In the genomic region with DNA sequence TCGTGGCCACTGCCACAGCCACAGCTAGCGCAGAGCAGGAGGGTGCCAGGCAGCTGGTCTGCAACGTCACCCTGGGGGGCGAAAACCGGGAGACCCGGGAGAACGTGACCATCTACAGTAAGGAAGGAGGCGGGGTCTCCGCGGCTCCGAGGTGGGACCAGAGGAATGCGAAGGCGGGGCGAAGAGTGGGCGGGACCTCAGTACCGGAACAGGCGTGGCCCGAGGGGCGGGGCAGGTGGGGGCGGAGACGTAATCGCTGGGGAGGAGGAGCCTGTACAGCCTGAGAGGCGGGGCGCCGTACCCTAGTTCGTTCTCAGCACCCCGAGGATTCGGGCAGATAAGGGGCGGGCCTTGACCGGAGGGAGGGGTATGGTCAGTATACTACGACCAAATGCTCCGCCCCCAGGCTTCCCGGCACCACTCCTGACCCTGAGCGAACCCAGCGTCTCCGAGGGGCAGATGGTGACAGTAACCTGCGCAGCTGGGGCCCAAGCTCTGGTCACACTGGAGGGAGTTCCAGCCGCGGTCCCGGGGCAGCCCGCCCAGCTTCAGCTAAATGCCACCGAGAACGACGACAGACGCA, we compare ENCODE assay signal across 8 cellular contexts. TPM values are rescaled to one million over a fixed set of nuclear protein-coding genes. Genes with fewer than 3 reads are reported as not detected.
DNase-seq lines count a peak whose midpoint lies in the region; ATAC-seq lines count a peak whose summit lies in the region.

No MANE protein-coding gene starts in this region.

- ATAC-seq in GM21737 (IDR thresholded peaks at IDR 0.05; ENCODE audit: unreplicated experiment): peak; percentile 56

- peaks cover 72 to 91% (median 80%) of the 10 kb centered on the region in 10 experiments for H3K4me1 ChIP-seq in BLaER1 treated with 17β-estradiol and CSF1 and Interleukin-3, amounts not matched to agents 10 nM and 100 nM

- H3K36me3 ChIP-seq in BLaER1 treated with 17β-estradiol and CSF1 and Interleukin-3, amounts not matched to agents 10 nM and 100 nM: no peaks in the 10 kb centered on the region

- peaks cover 0 to 21% (median 4%) of the 10 kb centered on the region in 11 experiments; a peak in 8 of 22 replicates for H3K9me3 ChIP-seq in BLaER1 treated with 17β-estradiol and CSF1 and Interleukin-3, amounts not matched to agents 10 nM and 100 nM (replicated peaks in 1 of 11)

- H3K27me3 ChIP-seq in BLaER1 treated with 17β-estradiol and CSF1 and Interleukin-3, amounts not matched to agents 10 nM and 100 nM: peaks cover 99 to 100% (median 100%) of the 10 kb centered on the region in 11 experiments

- H3K4me3 ChIP-seq in BLaER1 treated with 17β-estradiol and CSF1 and Interleukin-3, amounts not matched to agents 10 nM and 100 nM: peak overlapping the region; percentile 39 to 67 (median 53)

- peaks cover 0 to 75% (median 36%) of the 10 kb centered on the region in 11 experiments; a peak in 20 of 22 replicates for H4K20me1 ChIP-seq in BLaER1 treated with 17β-estradiol and CSF1 and Interleukin-3, amounts not matched to agents 10 nM and 100 nM

- peak; percentile 65 for DNase-seq in NCI-H1694 (lab: John Stamatoyannopoulos, UW)
- DNase-seq in activated CD4-positive, alpha-beta T cell treated with anti-CD3 and anti-CD28 coated beads, Interleukin-2, amount 50 U/mL, for 48 hours: peak; percentile 83
- DNase-seq in effector CD8-positive, alpha-beta T cell (lab: John Stamatoyannopoulos, UW): peak; percentile 57
- DNase-seq in mesenteric fat pad (ENCODE audit: low spot score): peak; percentile 96
- DNase-seq in stimulated activated CD8-positive, alpha-beta memory T cell treated with anti-CD3 and anti-CD28 coated beads, Interleukin-4, amount 100 ng/mL, for 24 hours (ENCODE audit: low read depth): peak; percentile 57
- no peak for DNase-seq in NCI-H128 (lab: John Stamatoyannopoulos, UW; ENCODE audit: unreplicated experiment)

- H3K27ac ChIP-seq in BLaER1 treated with 17β-estradiol and CSF1 and Interleukin-3, amounts not matched to agents 10 nM and 100 nM: no peak overlapping the region

- H3K4me2 ChIP-seq in BLaER1 treated with 17β-estradiol and CSF1 and Interleukin-3, amounts not matched to agents 10 nM and 100 nM: peak overlapping the region; percentile 83 to 96 (median 88)

- peak overlapping the region in 4 of 11 experiments; percentile 4 to 48 (median 22); a peak in 2 of 22 replicates for H3K9ac ChIP-seq in BLaER1 treated with 17β-estradiol and CSF1 and Interleukin-3, amounts not matched to agents 10 nM and 100 nM

RNA-seq across cellular contexts. Expression of a gene that starts 2.5 kb away (rescaled TPM):
- total RNA-seq in mesenteric fat pad: 1.2 TPM

RNA-seq across cellular contexts. Expression of a gene that starts 5.5 kb away (rescaled TPM):
- total RNA-seq in mesenteric fat pad: 2.3 TPM

RNA-seq across cellular contexts. Expression of a gene that starts 17.3 kb away (rescaled TPM):
- total RNA-seq in mesenteric fat pad: 0.55 TPM

RNA-seq across cellular contexts. Expression of a gene that starts 21.4 kb away (rescaled TPM):
- total RNA-seq in mesenteric fat pad: 77.1 TPM

RNA-seq across cellular contexts. Expression of a gene that starts 23.5 kb away (rescaled TPM):
- 18.2 TPM for total RNA-seq in mesenteric fat pad
